Comparison of ENCODE assay signal across 22 cellular contexts in the genomic region with DNA sequence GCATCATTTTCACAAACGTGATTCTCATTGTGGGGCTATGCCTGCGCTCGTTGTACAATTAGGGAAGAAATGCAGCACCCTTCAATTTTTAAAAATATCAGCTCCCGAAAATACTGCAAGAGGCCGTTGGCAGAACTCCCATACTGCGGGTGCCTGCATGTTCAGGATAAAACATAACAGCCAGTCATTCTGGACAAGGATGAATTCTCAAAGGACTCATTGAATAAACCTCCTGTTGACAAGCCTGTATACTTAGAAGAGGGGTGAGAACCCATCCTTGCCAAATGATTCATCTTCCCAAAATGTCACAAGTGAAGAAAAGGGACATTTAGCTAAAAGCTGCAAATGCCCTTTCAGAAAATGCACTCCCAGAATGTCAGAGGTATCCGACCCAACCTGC.
DNase-seq lines count a peak whose midpoint lies in the region; ATAC-seq and TF ChIP-seq lines count a peak whose summit lies in the region.
"Had no signal": no experiment of that assay in that cellular context is flagged by ENCODE, and none has a peak within 500 bp of the region (broad histone marks: within the 10 kb centered on the region; RNA-seq: fewer than 3 reads in every experiment).

No MANE protein-coding gene starts in this region.

- H2AFZ ChIP-seq in MM.1S (ENCODE audit: low read length), result no peak overlapping the region
- H2AFZ ChIP-seq: neural progenitor cell had no signal

- 33% methylated on average over 7 of the region's 7 CpGs for whole genome bisulfite sequencing in esophagus muscularis mucosa

- DNase-seq in NCI-H1092 treated with DMSO at 0.1 percent for 48 hours (lab: John Stamatoyannopoulos, UW) (peak; percentile 31), NCI-H1092 (lab: John Stamatoyannopoulos, UW) (no peak), NCI-H69 (lab: John Stamatoyannopoulos, UW) (peak; percentile 17), esophagus muscularis mucosa (ENCODE audit: extremely low spot score) (peak; percentile 70), MM.1S (no peak)
- no peak for DNase-seq in stimulated activated CD4-positive, alpha-beta T cell treated with anti-CD3 and anti-CD28 coated beads, Interleukin-2, amount 100 ng/mL, for 24 hours
- DNase-seq: activated CD4-positive, alpha-beta T cell treated with anti-CD3 and anti-CD28 coated beads, Interleukin-2, amount 10 ng/mL, durations not matched to agents 7 days and 5 days; activated CD8-positive, alpha-beta memory T cell treated with anti-CD3 and anti-CD28 coated beads, Interleukin-2, amount 50 U/mL, for 48 hours; activated gamma-delta T cell; H7; left colon; MG63; NCI-H187 treated with DMSO at 0.1 percent for 48 hours; NCI-H526 treated with DMSO at 0.1 percent for 48 hours; psoas muscle; SJCRH30; stimulated activated CD4-positive, alpha-beta T cell treated with anti-CD3 and anti-CD28 coated beads, Interleukin-4, amount 100 ng/mL, for 24 hours had no signal

- H4K20me1 ChIP-seq in MM.1S (ENCODE audit: insufficient read depth, low read length), result no peaks in the 10 kb centered on the region

- no peak for ATAC-seq in HG03139 (IDR thresholded peaks at IDR 0.05; ENCODE audit: unreplicated experiment)
- ATAC-seq: left colon, psoas muscle had no signal

- H3K79me2 ChIP-seq in MM.1S (ENCODE audit: low read length), result no peaks in the 10 kb centered on the region

- H3K27me3 ChIP-seq in esophagus muscularis mucosa (no peaks in the 10 kb centered on the region), rectal smooth muscle tissue (ENCODE audit: control insufficient read depth, insufficient read depth, low read length) (no peaks in the 10 kb centered on the region), MM.1S (replicated peaks; ENCODE audit: insufficient read depth, low read length) (no peaks in the 10 kb centered on the region)
- H3K27me3 ChIP-seq: MG63, neural progenitor cell had no signal

- H3K27ac ChIP-seq in esophagus muscularis mucosa (replicated peaks in 1 of 4) (peak overlapping the region; percentile 22 to 55 (median 29)), rectal smooth muscle tissue (ENCODE audit: low read depth, low read length) (peak overlapping the region; percentile 10), MM.1S (ENCODE audit: low read length) (no peak overlapping the region)
- H3K27ac ChIP-seq: cardiac muscle cell, neural progenitor cell, psoas muscle, SJCRH30 had no signal

- no peak overlapping the region for H3K4me2 ChIP-seq in MM.1S (ENCODE audit: low read depth, low read length)
- H3K4me2 ChIP-seq: neural progenitor cell had no signal

- H3K4me3 ChIP-seq in esophagus muscularis mucosa, result no peak overlapping the region
- H3K4me3 ChIP-seq in rectal smooth muscle tissue (ENCODE audit: low read length), result no peak overlapping the region
- no peak overlapping the region for H3K4me3 ChIP-seq in MM.1S (ENCODE audit: low read length)
- H3K4me3 ChIP-seq: cardiac muscle cell, dorsolateral prefrontal cortex, MG63, neural progenitor cell, psoas muscle, SJCRH30 had no signal

- TF ChIP-seq CTCF in esophagus muscularis mucosa (IDR thresholded peaks at IDR 0.05) (no peak), MM.1S (IDR thresholded peaks at IDR 0.05; ENCODE audit: low read length) (no peak)

- H3K9ac ChIP-seq in rectal smooth muscle tissue (ENCODE audit: low read length) (no peak overlapping the region), MM.1S (ENCODE audit: low read length) (no peak overlapping the region)
- H3K9ac ChIP-seq: neural progenitor cell had no signal

- H3K4me1 ChIP-seq in esophagus muscularis mucosa, result peaks cover 22 to 50% (median 41%) of the 10 kb centered on the region in 4 donors
- H3K4me1 ChIP-seq in rectal smooth muscle tissue (ENCODE audit: control insufficient read depth, insufficient read depth, low read length), result peaks cover 10% of the 10 kb centered on the region
- peaks cover 4% of the 10 kb centered on the region; the same call in 1 of the 2 replicates for H3K4me1 ChIP-seq in MM.1S (ENCODE audit: low read length)
- H3K4me1 ChIP-seq: psoas muscle, SJCRH30 had no signal

- TF ChIP-seq EP300 in esophagus muscularis mucosa (IDR thresholded peaks at IDR 0.05), result no peak

- TF ChIP-seq POLR2A in esophagus muscularis mucosa (IDR thresholded peaks at IDR 0.05; ENCODE audit: low read depth), result no peak

- H3K9me2 ChIP-seq in MM.1S (replicated peaks; ENCODE audit: insufficient read depth, low read length), result no peaks in the 10 kb centered on the region

- H3K36me3 ChIP-seq in esophagus muscularis mucosa (no peaks in the 10 kb centered on the region), rectal smooth muscle tissue (ENCODE audit: control insufficient read depth, insufficient read depth, low read length) (no peaks in the 10 kb centered on the region), MM.1S (replicated peaks; ENCODE audit: insufficient read depth, low read length) (no peaks in the 10 kb centered on the region)
- H3K36me3 ChIP-seq: cardiac muscle cell, MG63, neural progenitor cell, SJCRH30 had no signal

- H3K9me3 ChIP-seq in esophagus muscularis mucosa (no peaks in the 10 kb centered on the region), MM.1S (replicated peaks; ENCODE audit: insufficient read depth, low read length) (no peaks in the 10 kb centered on the region)
- H3K9me3 ChIP-seq: MG63, psoas muscle, SJCRH30 had no signal

- H3F3A ChIP-seq in MM.1S (ENCODE audit: insufficient read depth, low read length), result no peaks in the 10 kb centered on the region

- intact Hi-C loops in esophagus muscularis mucosa (cut with DNase I), result no loop called here

Comparison
In these comparisons a context has a peak if more than half of its experiments do, and no peak if none do; other contexts are left out.
1. DNase-seq: peak in NCI-H1092 treated with DMSO at 0.1 percent for 48 hours (single experiment), NCI-H69 (single experiment) and esophagus muscularis mucosa (single experiment); none in NCI-H1092 (single experiment), MM.1S (single experiment) and stimulated activated CD4-positive, alpha-beta T cell treated with anti-CD3 and anti-CD28 coated beads, Interleukin-2, amount 100 ng/mL, for 24 hours (0 of 2).